ENCODE assay signal across 8 cellular contexts in genomic region chr19:9324584-9324962, GRCh38. TPM values are rescaled to one million over a fixed set of nuclear protein-coding genes. Genes with fewer than 3 reads are reported as not detected.
A peak's percentile ranks its signal among the peaks of the same experiment; 100 is the strongest.
DNase-seq lines count a peak whose midpoint lies in the region; ATAC-seq and TF ChIP-seq lines count a peak whose summit lies in the region.

No MANE protein-coding gene starts in this region.

- peaks cover 0 to 11% of the 10 kb centered on the region in 2 donors for H3K4me1 ChIP-seq in muscle layer of duodenum (ENCODE audit: control insufficient read depth in 1 of 2, insufficient read depth in 2 of 2, low read length in 2 of 2)

- H3K27me3 ChIP-seq in muscle layer of duodenum (ENCODE audit: low read depth, low read length), result no peaks in the 10 kb centered on the region

- TF ChIP-seq CTCF in AG04449 (IDR thresholded peaks at IDR 0.05; ENCODE audit: insufficient read depth, low read length, missing control alignments) (no peak), cardiac fibroblast (IDR thresholded peaks at IDR 0.05; ENCODE audit: low read depth, low read length) (no peak)

- ATAC-seq in GM19395 (IDR thresholded peaks at IDR 0.05; ENCODE audit: unreplicated experiment) (no peak), HG03139 (IDR thresholded peaks at IDR 0.05; ENCODE audit: unreplicated experiment) (no peak), HG03439 (IDR thresholded peaks at IDR 0.05; ENCODE audit: unreplicated experiment) (no peak)

- peaks cover 10 to 32% of the 10 kb centered on the region in 2 donors for H3K9me3 ChIP-seq in muscle layer of duodenum (ENCODE audit: control insufficient read depth in 1 of 2, low read length in 2 of 2)

- POLR2A ChIA-PET in AG04449 (lab: Yijun Ruan, JAX), result no interaction called here

- H3K27ac ChIP-seq in muscle layer of duodenum (ENCODE audit: low read length), result peak overlapping the region; percentile 88

- DNase-seq in AG04449 (ENCODE audit: low read depth, low spot score) (no peak), cardiac fibroblast (ENCODE audit: low read depth in 2 of 2) (no peak), H4 (ENCODE audit: low spot score) (no peak)
- DNase-seq in Jurkat, Clone E6-1 (ENCODE audit: low read depth, low spot score), result peak; percentile 6

- peaks cover 0 to 37% of the 10 kb centered on the region in 2 donors for H3K36me3 ChIP-seq in muscle layer of duodenum (ENCODE audit: control insufficient read depth in 1 of 2, insufficient read depth in 2 of 2, low read length in 2 of 2)

- CTCF ChIA-PET in AG04449 (lab: Yijun Ruan, JAX), result no interaction called here

- peak overlapping the region; percentile 85 for H3K4me3 ChIP-seq in AG04449 (ENCODE audit: low read depth, low read length)
- peak overlapping the region; percentile 77 for H3K4me3 ChIP-seq in Jurkat, Clone E6-1 (ENCODE audit: low read length)
- peak overlapping the region; percentile 77 to 84 for H3K4me3 ChIP-seq in cardiac fibroblast (replicated peaks in 1 of 2; ENCODE audit: low read depth in 2 of 2, low read length in 2 of 2)
- H3K4me3 ChIP-seq in muscle layer of duodenum (ENCODE audit: low read depth in 1 of 2, low read length in 2 of 2), result peak overlapping the region; percentile 86 to 96

RNA-seq across cellular contexts. Expression of gene ZNF559, which starts 0.6 kb away (rescaled TPM):
- polyA plus RNA-seq in Jurkat, Clone E6-1 (2012; ENCODE audit: insufficient read depth, insufficient read length), result 10.2 TPM
- 6.8 and 15.9 TPM in 2 replicates for total RNA-seq in H4 (2014; rRNA removed; shearing (Covaris generic))

RNA-seq across cellular contexts. Expression of gene ZNF699, which starts 14.9 kb away (rescaled TPM):
- polyA plus RNA-seq in Jurkat, Clone E6-1 (2012; ENCODE audit: insufficient read depth, insufficient read length), result 2.2 TPM
- 8.9 and 21.8 TPM in 2 replicates for total RNA-seq in H4 (2014; rRNA removed; shearing (Covaris generic))

RNA-seq across cellular contexts. Expression of gene ZNF177, which starts 38.2 kb away (rescaled TPM):
- 2.8 TPM for polyA plus RNA-seq in Jurkat, Clone E6-1 (2012; ENCODE audit: insufficient read depth, insufficient read length)
- 1.0 and 4.4 TPM in 2 replicates for total RNA-seq in H4 (2014; rRNA removed; shearing (Covaris generic))
